In genomic region chr15:64046347-64047153, GRCh38 we compare ENCODE assay signal across 1 cellular context.
TF ChIP-seq lines count a peak whose summit lies in the region.

Gene DAPK2, minus strand, starts transcription at chr15:64046485. Its CDS starts 6,224 bp downstream, at chr15:64040261.

TF ChIP-seq in GM12878, 131 proteins besides CTCF, POLR2A, EP300 and RAD21 (continued from another document and continues in another):
- TF ChIP-seq MLLT1 (IDR thresholded peaks at IDR 0.05): no peak
- TF ChIP-seq MXI1 (IDR thresholded peaks at IDR 0.05; ENCODE audit: low read depth, low read length): peak; percentile 32; the same call in 1 of the 2 replicates
- no peak for TF ChIP-seq BRCA1 (IDR thresholded peaks at IDR 0.05; ENCODE audit: low read depth, low read length)
- TF ChIP-seq USF2 (IDR thresholded peaks at IDR 0.05; ENCODE audit: borderline replicate concordance, low read depth, low read length): no peak
- TF ChIP-seq PML (IDR thresholded peaks at IDR 0.05; ENCODE audit: low read length): no peak
- TF ChIP-seq RFX5 (IDR thresholded peaks at IDR 0.05; ENCODE audit: low read depth, low read length): no peak
- peak; percentile 54; the same call in 1 of the 2 replicates for TF ChIP-seq DPF2 (IDR thresholded peaks at IDR 0.05)
- no peak for TF ChIP-seq TARDBP (IDR thresholded peaks at IDR 0.05; ENCODE audit: borderline replicate concordance)
- no peak for TF ChIP-seq TAF1 (IDR thresholded peaks at IDR 0.05; ENCODE audit: borderline replicate concordance, low read depth, low read length)
- TF ChIP-seq KLF5 (IDR thresholded peaks at IDR 0.05; ENCODE audit: partially characterized antibody): no peak
- TF ChIP-seq CHD2 (IDR thresholded peaks at IDR 0.05; ENCODE audit: borderline replicate concordance, low read depth, low read length): no peak
- TF ChIP-seq ELK1 (IDR thresholded peaks at IDR 0.05; ENCODE audit: low read depth, low read length): no peak
- no peak for TF ChIP-seq CEBPB (IDR thresholded peaks at IDR 0.05; ENCODE audit: borderline replicate concordance in 1 of 2, low read depth in 2 of 2, low read length in 2 of 2)
- no peak for TF ChIP-seq BCLAF1 (IDR thresholded peaks at IDR 0.05)
- TF ChIP-seq ZSCAN29 (IDR thresholded peaks at IDR 0.05): no peak
- no peak for TF ChIP-seq HDAC6 (IDR thresholded peaks at IDR 0.05; ENCODE audit: unreplicated experiment)
- no peak for TF ChIP-seq NRF1 (conservative IDR thresholded peaks at IDR 0.05; ENCODE audit: low read depth, low read length)
- peak; percentile 59 for TF ChIP-seq SMC3 (IDR thresholded peaks at IDR 0.05; ENCODE audit: borderline replicate concordance, low read length)
- no peak for TF ChIP-seq NR2C1 (IDR thresholded peaks at IDR 0.05)
- TF ChIP-seq IRF5 (IDR thresholded peaks at IDR 0.05; ENCODE audit: borderline replicate concordance): no peak
- TF ChIP-seq IKZF2 (IDR thresholded peaks at IDR 0.05): no peak; a peak in 1 of 4 replicates
- TF ChIP-seq ZNF217 (IDR thresholded peaks at IDR 0.05): no peak; the same call in 1 of the 2 replicates
- TF ChIP-seq MYB (IDR thresholded peaks at IDR 0.05; ENCODE audit: borderline replicate concordance, low read depth, low read length): no peak
- TF ChIP-seq BHLHE40 (IDR thresholded peaks at IDR 0.05; ENCODE audit: borderline replicate concordance in 1 of 2, low read depth in 2 of 2, low read length in 1 of 2): peak in 1 of 2 experiments; percentile 48; a peak in 1 of 4 replicates
- TF ChIP-seq ZNF687 (IDR thresholded peaks at IDR 0.05): no peak
- no peak for TF ChIP-seq CEBPZ (IDR thresholded peaks at IDR 0.05; ENCODE audit: low read depth, low read length)
- peak; percentile 83; the same call in 1 of the 2 replicates for TF ChIP-seq SMARCA5 (IDR thresholded peaks at IDR 0.05)
- TF ChIP-seq EZH2 (IDR thresholded peaks at IDR 0.05; ENCODE audit: borderline replicate concordance, control insufficient read depth, low read depth, low read length): no peak
- no peak for TF ChIP-seq ZZZ3 (IDR thresholded peaks at IDR 0.05; ENCODE audit: control insufficient read depth, insufficient read length, low read depth)
- TF ChIP-seq GABPA (IDR thresholded peaks at IDR 0.05; ENCODE audit: low read depth): no peak
- no peak for TF ChIP-seq SREBF1 (IDR thresholded peaks at IDR 0.05; ENCODE audit: low read length)
- TF ChIP-seq MTA2 (IDR thresholded peaks at IDR 0.05; ENCODE audit: low read depth): no peak
- TF ChIP-seq WRNIP1 (IDR thresholded peaks at IDR 0.05; ENCODE audit: borderline replicate concordance, low read depth, low read length): no peak
- no peak for TF ChIP-seq IRF4 (IDR thresholded peaks at IDR 0.05; ENCODE audit: low read depth, low read length)
- no peak for TF ChIP-seq FOS (IDR thresholded peaks at IDR 0.05; ENCODE audit: borderline replicate concordance, extremely low read depth, insufficient read length)
- TF ChIP-seq PBX3 (IDR thresholded peaks at IDR 0.05; ENCODE audit: insufficient replicate concordance, low read depth, low read length): no peak
- TF ChIP-seq STAT1 (conservative IDR thresholded peaks at IDR 0.05): no peak
- TF ChIP-seq NBN (IDR thresholded peaks at IDR 0.05): no peak
- no peak for TF ChIP-seq SMAD5 (IDR thresholded peaks at IDR 0.05; ENCODE audit: low read depth)
- TF ChIP-seq RBBP5 (conservative IDR thresholded peaks at IDR 0.05): no peak
- TF ChIP-seq E2F8 (IDR thresholded peaks at IDR 0.05; ENCODE audit: low read depth, partially characterized antibody): no peak
- no peak for TF ChIP-seq YBX1 (IDR thresholded peaks at IDR 0.05)
- TF ChIP-seq EED (IDR thresholded peaks at IDR 0.05; ENCODE audit: low read depth): no peak
- no peak for TF ChIP-seq SP1 (IDR thresholded peaks at IDR 0.05; ENCODE audit: low read depth, low read length)
- TF ChIP-seq EGR1 (IDR thresholded peaks at IDR 0.05; ENCODE audit: borderline replicate concordance in 1 of 2, low read depth in 2 of 2, low read length in 2 of 2): peak in 1 of 2 experiments; percentile 38; a peak in 1 of 3 replicates
